Comparison of ENCODE assay signal across 22 cellular contexts in genomic region chr7:140048138-140048537, GRCh38.
"Had no signal": no experiment of that assay in that cellular context is flagged by ENCODE, and none has a peak within 500 bp of the region (broad histone marks: within the 10 kb centered on the region; RNA-seq: fewer than 3 reads in every experiment).

No MANE protein-coding gene starts in this region.

- H3K27ac Mint-ChIP-seq: activated B cell treated with CpG ODN at 0.5 μM for 24 hours; activated CD4-positive, alpha-beta memory T cell treated with anti-CD3 and anti-CD28 coated beads, Interleukin-2, amount 10 ng/mL, durations not matched to agents 7 days and 5 days; activated naive CD4-positive, alpha-beta T cell treated with anti-CD3 and anti-CD28 coated beads, Interleukin-2, amount 10 ng/mL, durations not matched to agents 7 days and 5 days; nephron had no signal

- H3K9me3 ChIP-seq: ascending aorta, gastrocnemius medialis, testis, upper lobe of right lung had no signal

- ATAC-seq: gastrocnemius medialis, SK-N-SH treated with all-trans-retinoic acid at 6 μM for 48 hours, T-cell, upper lobe of right lung had no signal

- H3K4me3 Mint-ChIP-seq: activated B cell treated with CpG ODN at 0.5 μM for 24 hours; activated CD4-positive, alpha-beta memory T cell treated with anti-CD3 and anti-CD28 coated beads, Interleukin-2, amount 10 ng/mL, durations not matched to agents 7 days and 5 days; activated naive CD4-positive, alpha-beta T cell treated with anti-CD3 and anti-CD28 coated beads, Interleukin-2, amount 10 ng/mL, durations not matched to agents 7 days and 5 days; immature natural killer cell; nephron; T-cell had no signal

- H3K27me3 Mint-ChIP-seq: activated B cell treated with CpG ODN at 0.5 μM for 24 hours; activated CD4-positive, alpha-beta memory T cell treated with anti-CD3 and anti-CD28 coated beads, Interleukin-2, amount 10 ng/mL, durations not matched to agents 7 days and 5 days; activated naive CD4-positive, alpha-beta T cell treated with anti-CD3 and anti-CD28 coated beads, Interleukin-2, amount 10 ng/mL, durations not matched to agents 7 days and 5 days; T-cell had no signal

- H3K27ac ChIP-seq: ascending aorta, testis, upper lobe of right lung had no signal

- DNase-seq: activated B cell treated with CpG ODN at 0.5 μM for 24 hours; activated CD4-positive, alpha-beta memory T cell treated with anti-CD3 and anti-CD28 coated beads, Interleukin-2, amount 10 ng/mL, durations not matched to agents 7 days and 5 days; activated CD4-positive, alpha-beta T cell treated with anti-CD3 and anti-CD28 coated beads for 4 hours; activated effector memory CD4-positive, alpha-beta T cell treated with Interleukin-2 at 50 U/mL for 16 hours; activated naive CD4-positive, alpha-beta T cell treated with anti-CD3 and anti-CD28 coated beads, Interleukin-2, amount 10 ng/mL, durations not matched to agents 7 days and 5 days; activated T-cell treated with anti-CD3 and anti-CD28 coated beads, Interleukin-2, amount 50 U/mL, for 1 hour; cerebellar nuclear complex; cortex of kidney; gastrocnemius medialis; immature natural killer cell; kidney glomerular epithelial cell; midbrain; nucleus accumbens; posterior cingulate gyrus; retina; T-cell; testis; upper lobe of right lung had no signal

- H3K4me1 ChIP-seq: testis had no signal

- H3K9me3 Mint-ChIP-seq: activated B cell treated with CpG ODN at 0.5 μM for 24 hours; activated CD4-positive, alpha-beta memory T cell treated with anti-CD3 and anti-CD28 coated beads, Interleukin-2, amount 10 ng/mL, durations not matched to agents 7 days and 5 days; activated naive CD4-positive, alpha-beta T cell treated with anti-CD3 and anti-CD28 coated beads, Interleukin-2, amount 10 ng/mL, durations not matched to agents 7 days and 5 days; immature natural killer cell; nephron; T-cell had no signal

- H3K27me3 ChIP-seq: ascending aorta, gastrocnemius medialis, testis, upper lobe of right lung had no signal

- H3K4me3 ChIP-seq: ascending aorta, gastrocnemius medialis, lung, testis, upper lobe of right lung had no signal

- H3K36me3 ChIP-seq: gastrocnemius medialis had no signal
